Comparison of ENCODE assay signal across 18 cellular contexts in genomic region chr10:99937630-99938029, GRCh38.
DNase-seq lines count a peak whose midpoint lies in the region; ATAC-seq and TF ChIP-seq lines count a peak whose summit lies in the region.
"Had no signal": no experiment of that assay in that cellular context is flagged by ENCODE, and none has a peak within 500 bp of the region (broad histone marks: within the 10 kb centered on the region; RNA-seq: fewer than 3 reads in every experiment).

No MANE protein-coding gene starts in this region.

- H3K36me3 ChIP-seq in mucosa of descending colon (ENCODE audit: low read depth): no peaks in the 10 kb centered on the region

- H3K4me1 Mint-ChIP-seq in T-helper 2 cell treated with Interferon-gamma antibody and Interleukin-4, amounts not matched to agents 5 μg/mL and 100 μg/mL, for 36 hours (ENCODE audit: low read depth): no peaks in the 10 kb centered on the region

- no peaks in the 10 kb centered on the region for H3K27me3 Mint-ChIP-seq in T-helper 2 cell treated with Interferon-gamma antibody and Interleukin-4, amounts not matched to agents 5 μg/mL and 100 μg/mL, for 36 hours (ENCODE audit: low read depth)

- no peak for TF ChIP-seq CTCF in GM10266 (IDR thresholded peaks at IDR 0.05; ENCODE audit: control insufficient read depth, insufficient read depth, low read depth, missing control alignments)
- TF ChIP-seq CTCF in mucosa of descending colon (IDR thresholded peaks at IDR 0.05): no peak
- no peak for TF ChIP-seq CTCF in coronary artery (IDR thresholded peaks at IDR 0.05)

- H3K27ac ChIP-seq in substantia nigra (ENCODE audit: low read depth, low read length, poor library complexity, severe bottlenecking) (no peak overlapping the region), coronary artery (no peak overlapping the region)
- H3K27ac ChIP-seq: tibial nerve had no signal

- intact Hi-C loops in mucosa of descending colon (cut with DNase I, micrococcal nuclease): loop anchor here in 1 of 2 donors (10.0 kb wide), 1 partner anchor 247 kb away; the partner anchor contains the start of gene ERLIN1

- H3K4me1 ChIP-seq in mucosa of descending colon (ENCODE audit: low read depth): peaks cover 6% of the 10 kb centered on the region

- DNase-seq in GM10266 (ENCODE audit: extremely low spot score) (peak; percentile 20), mucosa of descending colon (no peak), substantia nigra (lab: John Stamatoyannopoulos, UW) (no peak), coronary artery (ENCODE audit: low spot score) (no peak)
- no peak for DNase-seq in T-helper 2 cell treated with Interferon-gamma antibody and Interleukin-4, amounts not matched to agents 5 μg/mL and 100 μg/mL, for 36 hours (ENCODE audit: low spot score)
- DNase-seq in activated naive CD4-positive, alpha-beta T cell (lab: John Stamatoyannopoulos, UW): no peak
- DNase-seq: activated CD4-positive, alpha-beta T cell treated with anti-CD3 and anti-CD28 coated beads for 48 hours; anterior cingulate cortex; mammary epithelial cell; NCI-H1048; NCI-H2171 treated with DMSO at 0.1 percent for 48 hours; right cardiac atrium; Right ventricle myocardium superior; T-helper 9 cell had no signal

- H3K4me3 Mint-ChIP-seq in T-helper 2 cell treated with Interferon-gamma antibody and Interleukin-4, amounts not matched to agents 5 μg/mL and 100 μg/mL, for 36 hours: no peak overlapping the region

- ATAC-seq in GM19351 (IDR thresholded peaks at IDR 0.05; ENCODE audit: unreplicated experiment): peak; percentile 59
- peak; percentile 31 for ATAC-seq in HG03469 (IDR thresholded peaks at IDR 0.05; ENCODE audit: unreplicated experiment)
- peak; percentile 62 for ATAC-seq in mucosa of descending colon
- ATAC-seq: HepG2 had no signal

- H3K36me3 Mint-ChIP-seq in T-helper 2 cell treated with Interferon-gamma antibody and Interleukin-4, amounts not matched to agents 5 μg/mL and 100 μg/mL, for 36 hours (ENCODE audit: low read depth): no peaks in the 10 kb centered on the region

- H3K9me3 ChIP-seq in mucosa of descending colon: no peaks in the 10 kb centered on the region
- H3K9me3 ChIP-seq: tibial nerve had no signal

- H3K27ac Mint-ChIP-seq in T-helper 2 cell treated with Interferon-gamma antibody and Interleukin-4, amounts not matched to agents 5 μg/mL and 100 μg/mL, for 36 hours: no peak overlapping the region

- no peaks in the 10 kb centered on the region for H3K9me3 Mint-ChIP-seq in T-helper 2 cell treated with Interferon-gamma antibody and Interleukin-4, amounts not matched to agents 5 μg/mL and 100 μg/mL, for 36 hours

- H3K4me3 ChIP-seq in mucosa of descending colon (no peak overlapping the region), coronary artery (no peak overlapping the region)
- H3K4me3 ChIP-seq: tibial nerve had no signal
